ENCODE assay signal across 1 cellular context in the genomic region with DNA sequence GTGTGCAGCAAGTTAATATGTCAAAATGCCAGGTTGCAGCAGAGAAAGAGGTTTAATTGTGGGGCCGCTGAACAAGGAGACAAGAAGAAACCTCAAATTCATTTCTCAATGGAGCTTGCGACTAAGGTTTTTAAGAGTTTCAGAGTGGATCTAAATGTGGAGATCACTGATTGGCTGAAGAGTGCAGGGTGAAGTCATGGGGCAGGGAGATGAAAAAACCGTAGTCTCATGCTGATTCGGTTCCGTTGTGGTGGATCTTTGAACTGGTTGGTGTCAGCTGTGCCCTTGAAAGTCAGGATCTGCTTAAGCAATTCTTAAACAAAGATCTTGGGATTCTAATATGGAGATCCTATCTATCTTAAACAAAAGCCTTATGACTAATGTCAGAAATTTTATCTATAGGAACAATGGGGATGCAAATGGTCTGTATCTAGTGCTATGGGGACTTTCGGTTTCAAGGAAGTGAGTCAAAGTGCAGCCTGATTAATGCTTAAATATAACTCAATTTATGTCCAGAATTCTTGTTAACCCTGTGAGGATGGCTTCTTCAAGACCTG.
TF ChIP-seq lines count a peak whose summit lies in the region.

No MANE protein-coding gene starts in this region.

TF ChIP-seq in SK-N-SH, 30 proteins besides CTCF, POLR2A, EP300 and RAD21:
- TF ChIP-seq, protein P1, sequence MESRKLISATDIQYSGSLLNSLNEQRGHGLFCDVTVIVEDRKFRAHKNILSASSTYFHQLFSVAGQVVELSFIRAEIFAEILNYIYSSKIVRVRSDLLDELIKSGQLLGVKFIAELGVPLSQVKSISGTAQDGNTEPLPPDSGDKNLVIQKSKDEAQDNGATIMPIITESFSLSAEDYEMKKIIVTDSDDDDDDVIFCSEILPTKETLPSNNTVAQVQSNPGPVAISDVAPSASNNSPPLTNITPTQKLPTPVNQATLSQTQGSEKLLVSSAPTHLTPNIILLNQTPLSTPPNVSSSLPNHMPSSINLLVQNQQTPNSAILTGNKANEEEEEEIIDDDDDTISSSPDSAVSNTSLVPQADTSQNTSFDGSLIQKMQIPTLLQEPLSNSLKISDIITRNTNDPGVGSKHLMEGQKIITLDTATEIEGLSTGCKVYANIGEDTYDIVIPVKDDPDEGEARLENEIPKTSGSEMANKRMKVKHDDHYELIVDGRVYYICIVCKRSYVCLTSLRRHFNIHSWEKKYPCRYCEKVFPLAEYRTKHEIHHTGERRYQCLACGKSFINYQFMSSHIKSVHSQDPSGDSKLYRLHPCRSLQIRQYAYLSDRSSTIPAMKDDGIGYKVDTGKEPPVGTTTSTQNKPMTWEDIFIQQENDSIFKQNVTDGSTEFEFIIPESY (IDR thresholded peaks at IDR 0.05; ENCODE audit: borderline replicate concordance, low read depth), result no peak
- TF ChIP-seq JUND (IDR thresholded peaks at IDR 0.05), result peak; percentile 7; the same call in 1 of the 2 replicates
